9 cellular contexts compared by ENCODE assay signal in genomic region chr4:91064157-91064853, GRCh38.
DNase-seq lines count a peak whose midpoint lies in the region; ATAC-seq and TF ChIP-seq lines count a peak whose summit lies in the region.
"Had no signal": no experiment of that assay in that cellular context is flagged by ENCODE, and none has a peak within 500 bp of the region (broad histone marks: within the 10 kb centered on the region; RNA-seq: fewer than 3 reads in every experiment).

No MANE protein-coding gene starts in this region.

- H2AFZ ChIP-seq in GM23338, result peak overlapping the region; percentile 86

- H3K9me3 Mint-ChIP-seq in GM23338 (no peaks in the 10 kb centered on the region), nephron progenitor cell (no peaks in the 10 kb centered on the region)
- H3K9me3 Mint-ChIP-seq in activated CD8-positive, alpha-beta memory T cell treated with anti-CD3 and anti-CD28 coated beads, Interleukin-2, amount 10 ng/mL, durations not matched to agents 7 days and 5 days (ENCODE audit: low read depth), result no peaks in the 10 kb centered on the region

- no peaks in the 10 kb centered on the region for H3F3A ChIP-seq in GM23338 (replicated peaks; ENCODE audit: low read depth)

- TF ChIP-seq CTCF in GM23338 (conservative IDR thresholded peaks at IDR 0.05; ENCODE audit: low read depth in 2 of 2), result no peak
- no peak for TF ChIP-seq CTCF in astrocyte of the spinal cord (IDR thresholded peaks at IDR 0.05; ENCODE audit: low read depth, low read length)
- TF ChIP-seq CTCF in nephron progenitor cell (IDR thresholded peaks at IDR 0.05), result no peak

- no peak overlapping the region for H3K4me2 ChIP-seq in GM23338

- H3K4me3 ChIP-seq in GM23338 (no peak overlapping the region), astrocyte of the spinal cord (ENCODE audit: low read depth, low read length) (no peak overlapping the region)
- H3K4me3 ChIP-seq: heart left ventricle had no signal

- no peaks in the 10 kb centered on the region for H3K9me2 ChIP-seq in GM23338 (ENCODE audit: insufficient read depth)

- H3K4me3 Mint-ChIP-seq in GM23338, result no peak overlapping the region
- H3K4me3 Mint-ChIP-seq in nephron progenitor cell, result peak overlapping the region; percentile 55
- H3K4me3 Mint-ChIP-seq in activated CD8-positive, alpha-beta memory T cell treated with anti-CD3 and anti-CD28 coated beads, Interleukin-2, amount 10 ng/mL, durations not matched to agents 7 days and 5 days, result no peak overlapping the region

- H3K27me3 ChIP-seq in GM23338 (ENCODE audit: insufficient read depth), result no peaks in the 10 kb centered on the region
- H3K27me3 ChIP-seq: heart left ventricle had no signal

- peaks cover 2% of the 10 kb centered on the region for H3K27me3 Mint-ChIP-seq in GM23338 (ENCODE audit: insufficient read depth, low read depth, poor library complexity)
- peaks cover 3% of the 10 kb centered on the region for H3K27me3 Mint-ChIP-seq in nephron progenitor cell (ENCODE audit: low read depth, poor library complexity)
- H3K27me3 Mint-ChIP-seq in activated CD8-positive, alpha-beta memory T cell treated with anti-CD3 and anti-CD28 coated beads, Interleukin-2, amount 10 ng/mL, durations not matched to agents 7 days and 5 days, result no peaks in the 10 kb centered on the region

- ATAC-seq in GM23338, result peak; percentile 94
- ATAC-seq in activated CD8-positive, alpha-beta memory T cell treated with anti-CD3 and anti-CD28 coated beads, Interleukin-2, amount 10 ng/mL, durations not matched to agents 7 days and 5 days, result no peak
- no peak for ATAC-seq in GM19023 (IDR thresholded peaks at IDR 0.05; ENCODE audit: unreplicated experiment)
- ATAC-seq: heart left ventricle had no signal

- H3K36me3 Mint-ChIP-seq in GM23338 (ENCODE audit: low read depth) (no peaks in the 10 kb centered on the region), nephron progenitor cell (ENCODE audit: low read depth) (no peaks in the 10 kb centered on the region)
- no peaks in the 10 kb centered on the region for H3K36me3 Mint-ChIP-seq in activated CD8-positive, alpha-beta memory T cell treated with anti-CD3 and anti-CD28 coated beads, Interleukin-2, amount 10 ng/mL, durations not matched to agents 7 days and 5 days

- no peaks in the 10 kb centered on the region for H4K20me1 ChIP-seq in GM23338 (replicated peaks; ENCODE audit: insufficient read depth)

- no peak overlapping the region for H3K27ac ChIP-seq in GM23338 (ENCODE audit: low read depth)
- H3K27ac ChIP-seq: heart left ventricle had no signal

- CTCF ChIA-PET in activated CD8-positive, alpha-beta memory T cell treated with anti-CD3 and anti-CD28 coated beads, Interleukin-2, amount 10 ng/mL, durations not matched to agents 7 days and 5 days (lab: Charles Lee), result no interaction called here

- H3K79me2 ChIP-seq in GM23338 (replicated peaks; ENCODE audit: insufficient read depth), result no peaks in the 10 kb centered on the region

- in situ Hi-C loops in astrocyte of the spinal cord (cut with HindIII; ENCODE audit: low sequenced_read_pairs), result no loop called here

- H3K4me1 ChIP-seq in GM23338 (ENCODE audit: insufficient read depth), result peaks cover 8% of the 10 kb centered on the region

- peak overlapping the region; percentile 35 for H3K27ac Mint-ChIP-seq in GM23338
- H3K27ac Mint-ChIP-seq in nephron progenitor cell, result peak overlapping the region; percentile 92
- H3K27ac Mint-ChIP-seq in activated CD8-positive, alpha-beta memory T cell treated with anti-CD3 and anti-CD28 coated beads, Interleukin-2, amount 10 ng/mL, durations not matched to agents 7 days and 5 days, result no peak overlapping the region

- no peaks in the 10 kb centered on the region for H3K36me3 ChIP-seq in GM23338 (ENCODE audit: insufficient read depth)
- H3K36me3 ChIP-seq: heart left ventricle had no signal

- H3K4me1 Mint-ChIP-seq in GM23338, result peaks cover 18% of the 10 kb centered on the region; the same call in 2 of the 3 replicates
- peaks cover 57% of the 10 kb centered on the region for H3K4me1 Mint-ChIP-seq in nephron progenitor cell
- H3K4me1 Mint-ChIP-seq in activated CD8-positive, alpha-beta memory T cell treated with anti-CD3 and anti-CD28 coated beads, Interleukin-2, amount 10 ng/mL, durations not matched to agents 7 days and 5 days, result no peaks in the 10 kb centered on the region

- DNase-seq in GM23338 (ENCODE audit: low spot score) (peak; percentile 27), NCI-H2107 treated with DMSO at 0.1 percent for 48 hours (lab: John Stamatoyannopoulos, UW; ENCODE audit: unreplicated experiment) (peak; percentile 91), astrocyte of the spinal cord (ENCODE audit: low read depth, low spot score) (peak; percentile 77), nephron progenitor cell (peak; percentile 44), HPDE6-E6E7 (ENCODE audit: extremely low spot score) (no peak)
- no peak for DNase-seq in activated CD8-positive, alpha-beta memory T cell treated with anti-CD3 and anti-CD28 coated beads, Interleukin-2, amount 10 ng/mL, durations not matched to agents 7 days and 5 days
- no peak for DNase-seq in activated CD4-positive, alpha-beta T cell treated with anti-CD3 and anti-CD28 coated beads, Interleukin-2, amount 50 U/mL, for 1 hour

TF ChIP-seq in GM23338, 12 proteins besides CTCF, POLR2A, EP300 and RAD21:
- no peak for TF ChIP-seq JUNB (IDR thresholded peaks at IDR 0.05; ENCODE audit: unreplicated experiment)
- TF ChIP-seq ZNF114 (CRISPR knock-in tag; IDR thresholded peaks at IDR 0.05), result no peak
- TF ChIP-seq, protein P1, sequence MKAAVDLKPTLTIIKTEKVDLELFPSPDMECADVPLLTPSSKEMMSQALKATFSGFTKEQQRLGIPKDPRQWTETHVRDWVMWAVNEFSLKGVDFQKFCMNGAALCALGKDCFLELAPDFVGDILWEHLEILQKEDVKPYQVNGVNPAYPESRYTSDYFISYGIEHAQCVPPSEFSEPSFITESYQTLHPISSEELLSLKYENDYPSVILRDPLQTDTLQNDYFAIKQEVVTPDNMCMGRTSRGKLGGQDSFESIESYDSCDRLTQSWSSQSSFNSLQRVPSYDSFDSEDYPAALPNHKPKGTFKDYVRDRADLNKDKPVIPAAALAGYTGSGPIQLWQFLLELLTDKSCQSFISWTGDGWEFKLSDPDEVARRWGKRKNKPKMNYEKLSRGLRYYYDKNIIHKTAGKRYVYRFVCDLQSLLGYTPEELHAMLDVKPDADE (IDR thresholded peaks at IDR 0.05), result no peak
- TF ChIP-seq NANOG (IDR thresholded peaks at IDR 0.05; ENCODE audit: borderline replicate concordance), result no peak

Comparison
In these comparisons a context has a peak if more than half of its experiments do, and no peak if none do; other contexts are left out.
1. DNase-seq: peak in GM23338 (single experiment), NCI-H2107 treated with DMSO at 0.1 percent for 48 hours (single experiment), astrocyte of the spinal cord (single experiment) and nephron progenitor cell (single experiment); none in activated CD8-positive, alpha-beta memory T cell treated with anti-CD3 and anti-CD28 coated beads, Interleukin-2, amount 10 ng/mL, durations not matched to agents 7 days and 5 days (single experiment), HPDE6-E6E7 (single experiment) and activated CD4-positive, alpha-beta T cell treated with anti-CD3 and anti-CD28 coated beads, Interleukin-2, amount 50 U/mL, for 1 hour (single experiment).